ENCODE assay signal across 11 cellular contexts in the genomic region with DNA sequence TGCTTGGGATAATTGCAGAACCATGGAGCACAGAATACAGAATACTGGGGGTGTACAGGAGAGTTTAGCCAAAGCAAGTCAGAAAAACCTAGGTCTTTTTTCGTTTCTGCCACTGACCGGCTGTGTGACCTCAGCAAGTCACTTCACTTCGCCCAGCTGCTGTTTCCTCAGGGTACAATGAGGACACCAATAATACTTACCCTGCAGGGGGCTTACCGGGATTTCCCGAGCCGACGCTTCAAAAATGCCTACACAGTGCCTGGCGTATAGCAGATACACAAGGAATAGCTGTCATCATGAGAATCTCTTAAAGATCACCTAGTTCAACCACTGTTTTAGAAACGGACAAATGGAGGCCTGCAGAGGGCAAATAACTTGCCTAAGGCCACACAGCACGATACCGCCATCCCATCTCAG. TPM values are rescaled to one million over a fixed set of nuclear protein-coding genes. Genes with fewer than 3 reads are reported as not detected.
DNase-seq lines count a peak whose midpoint lies in the region; ATAC-seq and TF ChIP-seq lines count a peak whose summit lies in the region.
"Had no signal": no experiment of that assay in that cellular context is flagged by ENCODE, and none has a peak within 500 bp of the region (broad histone marks: within the 10 kb centered on the region; RNA-seq: fewer than 3 reads in every experiment).

No MANE protein-coding gene starts in this region.

- DNase-seq in Right ventricle myocardium inferior (ENCODE audit: missing footprints) (no peak), cardiac septum (ENCODE audit: low spot score) (no peak), esophagus muscularis mucosa (ENCODE audit: extremely low spot score) (no peak), vagina (ENCODE audit: extremely low spot score in 2 of 2) (no peak), H4 (ENCODE audit: low spot score) (no peak)
- DNase-seq in activated CD8-positive, alpha-beta memory T cell treated with anti-CD3 and anti-CD28 coated beads, Interleukin-2, amount 10 ng/mL, durations not matched to agents 7 days and 5 days = no peak
- DNase-seq: CD4-positive, CD25-positive, alpha-beta regulatory T cell; KG1; naive B cell had no signal

- H3K36me3 Mint-ChIP-seq in activated CD8-positive, alpha-beta memory T cell treated with anti-CD3 and anti-CD28 coated beads, Interleukin-2, amount 10 ng/mL, durations not matched to agents 7 days and 5 days = no peaks in the 10 kb centered on the region
- H3K36me3 Mint-ChIP-seq: CD4-positive, CD25-positive, alpha-beta regulatory T cell; naive B cell had no signal

- peaks cover 0 to 30% (median 5%) of the 10 kb centered on the region in 4 donors for H3K27me3 ChIP-seq in esophagus muscularis mucosa
- H3K27me3 ChIP-seq in mucosa of rectum (ENCODE audit: control insufficient read depth in 2 of 2, insufficient read depth in 2 of 2, low read length in 2 of 2) = peaks cover 15 to 18% of the 10 kb centered on the region in 2 donors
- H3K27me3 ChIP-seq in vagina = no peaks in the 10 kb centered on the region

- H3K36me3 ChIP-seq in esophagus muscularis mucosa (no peaks in the 10 kb centered on the region), mucosa of rectum (ENCODE audit: control insufficient read depth in 2 of 2, insufficient read depth in 2 of 2, low read length in 2 of 2) (no peaks in the 10 kb centered on the region), vagina (no peaks in the 10 kb centered on the region)

- TF ChIP-seq CTCF in esophagus muscularis mucosa (IDR thresholded peaks at IDR 0.05) (no peak), vagina (IDR thresholded peaks at IDR 0.05) (no peak)

- no peaks in the 10 kb centered on the region for H3K9me3 ChIP-seq in esophagus muscularis mucosa
- H3K9me3 ChIP-seq in mucosa of rectum (ENCODE audit: control insufficient read depth in 2 of 2, low read length in 2 of 2) = no peaks in the 10 kb centered on the region
- H3K9me3 ChIP-seq in vagina = no peaks in the 10 kb centered on the region

- no peak overlapping the region for H3K27ac Mint-ChIP-seq in activated CD8-positive, alpha-beta memory T cell treated with anti-CD3 and anti-CD28 coated beads, Interleukin-2, amount 10 ng/mL, durations not matched to agents 7 days and 5 days
- H3K27ac Mint-ChIP-seq: CD4-positive, CD25-positive, alpha-beta regulatory T cell; naive B cell had no signal

- 64% methylated on average over 8 of the region's 11 CpGs for WGBS in esophagus muscularis mucosa

- CTCF ChIA-PET in activated CD8-positive, alpha-beta memory T cell treated with anti-CD3 and anti-CD28 coated beads, Interleukin-2, amount 10 ng/mL, durations not matched to agents 7 days and 5 days (lab: Charles Lee) = no interaction called here

- intact Hi-C loops in Right ventricle myocardium inferior (cut with DNase I) = loop anchor here (10.0 kb wide), 1 partner anchor 56 kb away; no protein-coding TSS in a partner anchor
- intact Hi-C loops in cardiac septum (cut with DNase I) = no loop called here
- intact Hi-C loops in esophagus muscularis mucosa (cut with DNase I) = no loop called here
- intact Hi-C loops in vagina (cut with DNase I) = no loop called here

- H3K27ac ChIP-seq in esophagus muscularis mucosa (replicated peaks in 1 of 4) (peak overlapping the region; percentile 71 to 78 (median 72)), mucosa of rectum (ENCODE audit: low read depth in 2 of 2, low read length in 2 of 2) (peak overlapping the region; percentile 38 to 45), vagina (peak overlapping the region; percentile 90)

- H3K27me3 Mint-ChIP-seq in activated CD8-positive, alpha-beta memory T cell treated with anti-CD3 and anti-CD28 coated beads, Interleukin-2, amount 10 ng/mL, durations not matched to agents 7 days and 5 days = peaks cover 55% of the 10 kb centered on the region

- no peak for TF ChIP-seq POLR2A in esophagus muscularis mucosa (IDR thresholded peaks at IDR 0.05; ENCODE audit: low read depth)
- TF ChIP-seq POLR2A in vagina (IDR thresholded peaks at IDR 0.05) = no peak

- no peaks in the 10 kb centered on the region for H3K9me3 Mint-ChIP-seq in activated CD8-positive, alpha-beta memory T cell treated with anti-CD3 and anti-CD28 coated beads, Interleukin-2, amount 10 ng/mL, durations not matched to agents 7 days and 5 days (ENCODE audit: low read depth)
- H3K9me3 Mint-ChIP-seq: naive B cell had no signal

- H3K4me3 Mint-ChIP-seq in activated CD8-positive, alpha-beta memory T cell treated with anti-CD3 and anti-CD28 coated beads, Interleukin-2, amount 10 ng/mL, durations not matched to agents 7 days and 5 days = no peak overlapping the region
- H3K4me3 Mint-ChIP-seq: CD4-positive, CD25-positive, alpha-beta regulatory T cell had no signal

- peak; percentile 26 for ATAC-seq in Right ventricle myocardium inferior
- ATAC-seq in HG03196 (IDR thresholded peaks at IDR 0.05; ENCODE audit: unreplicated experiment) = no peak
- no peak for ATAC-seq in activated CD8-positive, alpha-beta memory T cell treated with anti-CD3 and anti-CD28 coated beads, Interleukin-2, amount 10 ng/mL, durations not matched to agents 7 days and 5 days

- peak overlapping the region in 1 of 2 donors; percentile 17 for H3K9ac ChIP-seq in mucosa of rectum (ENCODE audit: low read depth in 1 of 2, low read length in 2 of 2)

- H3K4me1 Mint-ChIP-seq in activated CD8-positive, alpha-beta memory T cell treated with anti-CD3 and anti-CD28 coated beads, Interleukin-2, amount 10 ng/mL, durations not matched to agents 7 days and 5 days = peaks cover 4% of the 10 kb centered on the region

- TF ChIP-seq EP300 in esophagus muscularis mucosa (IDR thresholded peaks at IDR 0.05) = no peak

- peak overlapping the region; percentile 52 to 62 (median 55) for H3K4me3 ChIP-seq in esophagus muscularis mucosa
- H3K4me3 ChIP-seq in mucosa of rectum (ENCODE audit: low read length in 2 of 2) = peak overlapping the region; percentile 42 to 60
- H3K4me3 ChIP-seq in vagina = peak overlapping the region; percentile 52

- H3K4me1 ChIP-seq in esophagus muscularis mucosa (peaks cover 8 to 39% (median 20%) of the 10 kb centered on the region in 4 donors), mucosa of rectum (ENCODE audit: control insufficient read depth in 2 of 2, insufficient read depth in 2 of 2, low read length in 2 of 2) (no peaks in the 10 kb centered on the region), vagina (peaks cover 17% of the 10 kb centered on the region)

RNA-seq across cellular contexts. Expression of gene RIPOR3, which starts 0.8 kb away (rescaled TPM):
- total RNA-seq in Right ventricle myocardium inferior = 8.3 TPM
- 3.4 TPM for total RNA-seq in cardiac septum
- 10 to 100 TPM in 3 of 4 donors, 1 to 10 TPM in 1; 6.1 to 25.7 (median 15.3) TPM for total RNA-seq in esophagus muscularis mucosa
- total RNA-seq in vagina = 38.1 TPM
- total RNA-seq in H4 (2014; rRNA removed; shearing (Covaris generic)) = 0.14 and 0.58 TPM in 2 replicates
- not detected for total RNA-seq in activated CD8-positive, alpha-beta memory T cell treated with anti-CD3 and anti-CD28 coated beads, Interleukin-2, amount 10 ng/mL, durations not matched to agents 7 days and 5 days

RNA-seq across cellular contexts. Expression of gene PARD6B, which starts 40.8 kb away (rescaled TPM):
- total RNA-seq in Right ventricle myocardium inferior (5.6 TPM), cardiac septum (3.7 TPM), esophagus muscularis mucosa (1 to 10 TPM in 3 of 4 donors, under 1 TPM in 1; 0.99 to 4.2 (median 2.8) TPM), vagina (4.7 TPM)
- total RNA-seq in H4 (2014; rRNA removed; shearing (Covaris generic)) = 1.6 and 3.3 TPM in 2 replicates
- 1 to 10 TPM; 4.2 to 4.6 TPM for total RNA-seq in activated CD8-positive, alpha-beta memory T cell treated with anti-CD3 and anti-CD28 coated beads, Interleukin-2, amount 10 ng/mL, durations not matched to agents 7 days and 5 days
